Comparison of ENCODE assay signal across 8 cellular contexts in genomic region chr7:92836489-92837213, GRCh38. TPM values are rescaled to one million over a fixed set of nuclear protein-coding genes. Genes with fewer than 3 reads are reported as not detected.
DNase-seq lines count a peak whose midpoint lies in the region; ATAC-seq and TF ChIP-seq lines count a peak whose summit lies in the region.

TSS of gene CDK6 (minus strand) at chr7:92836573. CDS start at chr7:92833323, 3,250 bp downstream.

- under 1% methylated on average over 66 of the region's 66 CpGs for WGBS in liver

- peak within 1 kb of the TSS; percentile 79 for H2AFZ ChIP-seq in MM.1S (ENCODE audit: low read length)

- H3K27me3 ChIP-seq in MM.1S (replicated peaks; ENCODE audit: insufficient read depth, low read length) = peaks cover 42% of the 10 kb centered on the region
- H3K27me3 ChIP-seq in liver (ENCODE audit: control insufficient read depth in 4 of 4, insufficient read depth in 4 of 4, low read length in 3 of 4) = no peaks in the 10 kb centered on the region

- H3K36me3 ChIP-seq in MM.1S (replicated peaks; ENCODE audit: insufficient read depth, low read length) = no peaks in the 10 kb centered on the region; the same call in 1 of the 2 replicates
- no peaks in the 10 kb centered on the region for H3K36me3 ChIP-seq in liver (ENCODE audit: control insufficient read depth in 4 of 4, insufficient read depth in 3 of 4, low read depth in 1 of 4, low read length in 3 of 4)

- no peaks in the 10 kb centered on the region for H3K4me1 ChIP-seq in MM.1S (ENCODE audit: low read length)
- peaks cover 0 to 25% (median 11%) of the 10 kb centered on the region in 4 donors for H3K4me1 ChIP-seq in liver (ENCODE audit: control insufficient read depth in 4 of 4, insufficient read depth in 4 of 4, low read length in 3 of 4)

- TF ChIP-seq CTCF in MM.1S (IDR thresholded peaks at IDR 0.05; ENCODE audit: low read length) (no peak), coronary artery (IDR thresholded peaks at IDR 0.05) (no peak), liver (IDR thresholded peaks at IDR 0.05; ENCODE audit: low read depth, low read length, missing input control) (no peak)

- H4K20me1 ChIP-seq in MM.1S (ENCODE audit: insufficient read depth, low read length) = no peaks in the 10 kb centered on the region

- H3K79me2 ChIP-seq in MM.1S (ENCODE audit: low read length) = peaks cover 45% of the 10 kb centered on the region

- H3K9me3 ChIP-seq in MM.1S (replicated peaks; ENCODE audit: insufficient read depth, low read length) (no peaks in the 10 kb centered on the region), liver (ENCODE audit: control insufficient read depth in 4 of 4, low read length in 3 of 4) (no peaks in the 10 kb centered on the region)

- no peaks in the 10 kb centered on the region for H3K9me2 ChIP-seq in MM.1S (replicated peaks; ENCODE audit: insufficient read depth, low read length)

- DNase-seq in Daoy (ENCODE audit: low read depth) (peak; percentile 79), MM.1S (peak; percentile 73), coronary artery (ENCODE audit: low spot score) (peak; percentile 78), NCI-H2081 (lab: John Stamatoyannopoulos, UW) (no peak)
- peak; percentile 63 for DNase-seq in activated CD4-positive, CD25-positive, alpha-beta regulatory T cell treated with anti-CD3 and anti-CD28 coated beads, Interleukin-2, amount 50 U/mL, for 72 hours
- DNase-seq in stimulated activated CD4-positive, alpha-beta T cell treated with anti-CD3 and anti-CD28 coated beads, Interleukin-4, amount 100 ng/mL, for 4 hours = peak; percentile 65 to 67

- H3K4me2 ChIP-seq in MM.1S (ENCODE audit: low read depth, low read length) = peak within 1 kb of the TSS; percentile 78

- H3F3A ChIP-seq in MM.1S (ENCODE audit: insufficient read depth, low read length) = peaks cover 17% of the 10 kb centered on the region

- ATAC-seq in GM21786 (IDR thresholded peaks at IDR 0.05; ENCODE audit: unreplicated experiment) = peak; percentile 25

- H3K9ac ChIP-seq in MM.1S (ENCODE audit: low read length) (peak within 1 kb of the TSS; percentile 93), liver (ENCODE audit: low read depth in 1 of 2, low read length in 2 of 2) (peak within 1 kb of the TSS; percentile 69 to 84)

- H3K4me3 ChIP-seq in MM.1S (ENCODE audit: low read length) (peak within 1 kb of the TSS; percentile 90), coronary artery (peak within 1 kb of the TSS; percentile 94), liver (ENCODE audit: low read depth in 1 of 3, low read length in 3 of 3) (peak within 1 kb of the TSS; percentile 82 to 95 (median 88))

- H3K27ac ChIP-seq in MM.1S (ENCODE audit: low read length) (peak within 1 kb of the TSS; percentile 91; the same call in 1 of the 2 replicates), coronary artery (peak within 1 kb of the TSS; percentile 75 to 95), liver (ENCODE audit: low read depth in 1 of 2, low read length in 2 of 2) (peak within 1 kb of the TSS; percentile 70 to 92)

- no peak for TF ChIP-seq RAD21 in liver (IDR thresholded peaks at IDR 0.05)

TF ChIP-seq in liver, 16 proteins besides CTCF, POLR2A, EP300 and RAD21:
- TF ChIP-seq GABPA (IDR thresholded peaks at IDR 0.05 in 1 of 2, conservative IDR thresholded peaks at IDR 0.05 in 1 of 2) (no peak), HNF4A (conservative IDR thresholded peaks at IDR 0.05) (no peak), FOXA2 (IDR thresholded peaks at IDR 0.05) (no peak), EGR1 (IDR thresholded peaks at IDR 0.05; ENCODE audit: low read depth in 2 of 2) (no peak), ATF3 (IDR thresholded peaks at IDR 0.05) (no peak), YY1 (IDR thresholded peaks at IDR 0.05) (no peak), NR2F2 (IDR thresholded peaks at IDR 0.05) (no peak), JUND (IDR thresholded peaks at IDR 0.05) (no peak), ZBTB33 (IDR thresholded peaks at IDR 0.05) (no peak), TAF1 (conservative IDR thresholded peaks at IDR 0.05) (no peak), RXRA (IDR thresholded peaks at IDR 0.05) (no peak), MAX (IDR thresholded peaks at IDR 0.05) (no peak), HNF4G (IDR thresholded peaks at IDR 0.05) (no peak), SP1 (IDR thresholded peaks at IDR 0.05) (no peak), FOXA1 (IDR thresholded peaks at IDR 0.05) (no peak)
- TF ChIP-seq, protein P1, sequence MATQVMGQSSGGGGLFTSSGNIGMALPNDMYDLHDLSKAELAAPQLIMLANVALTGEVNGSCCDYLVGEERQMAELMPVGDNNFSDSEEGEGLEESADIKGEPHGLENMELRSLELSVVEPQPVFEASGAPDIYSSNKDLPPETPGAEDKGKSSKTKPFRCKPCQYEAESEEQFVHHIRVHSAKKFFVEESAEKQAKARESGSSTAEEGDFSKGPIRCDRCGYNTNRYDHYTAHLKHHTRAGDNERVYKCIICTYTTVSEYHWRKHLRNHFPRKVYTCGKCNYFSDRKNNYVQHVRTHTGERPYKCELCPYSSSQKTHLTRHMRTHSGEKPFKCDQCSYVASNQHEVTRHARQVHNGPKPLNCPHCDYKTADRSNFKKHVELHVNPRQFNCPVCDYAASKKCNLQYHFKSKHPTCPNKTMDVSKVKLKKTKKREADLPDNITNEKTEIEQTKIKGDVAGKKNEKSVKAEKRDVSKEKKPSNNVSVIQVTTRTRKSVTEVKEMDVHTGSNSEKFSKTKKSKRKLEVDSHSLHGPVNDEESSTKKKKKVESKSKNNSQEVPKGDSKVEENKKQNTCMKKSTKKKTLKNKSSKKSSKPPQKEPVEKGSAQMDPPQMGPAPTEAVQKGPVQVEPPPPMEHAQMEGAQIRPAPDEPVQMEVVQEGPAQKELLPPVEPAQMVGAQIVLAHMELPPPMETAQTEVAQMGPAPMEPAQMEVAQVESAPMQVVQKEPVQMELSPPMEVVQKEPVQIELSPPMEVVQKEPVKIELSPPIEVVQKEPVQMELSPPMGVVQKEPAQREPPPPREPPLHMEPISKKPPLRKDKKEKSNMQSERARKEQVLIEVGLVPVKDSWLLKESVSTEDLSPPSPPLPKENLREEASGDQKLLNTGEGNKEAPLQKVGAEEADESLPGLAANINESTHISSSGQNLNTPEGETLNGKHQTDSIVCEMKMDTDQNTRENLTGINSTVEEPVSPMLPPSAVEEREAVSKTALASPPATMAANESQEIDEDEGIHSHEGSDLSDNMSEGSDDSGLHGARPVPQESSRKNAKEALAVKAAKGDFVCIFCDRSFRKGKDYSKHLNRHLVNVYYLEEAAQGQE (IDR thresholded peaks at IDR 0.05) = no peak

RNA-seq across cellular contexts. Expression of gene CDK6, which starts in this region (rescaled TPM):
- 82.2 and 92.9 TPM in 2 replicates for total RNA-seq in Daoy (2014; rRNA removed; shearing (Covaris generic))
- 10 to 100 TPM; 17.7 to 35.0 TPM for total RNA-seq in liver
- polyA plus RNA-seq in liver = 1 to 10 TPM; 3.3 to 6.2 TPM

Comparison
In these comparisons a context has a peak if more than half of its experiments do, and no peak if none do; other contexts are left out.
1. DNase-seq: peak in Daoy (single experiment), MM.1S (single experiment), activated CD4-positive, CD25-positive, alpha-beta regulatory T cell treated with anti-CD3 and anti-CD28 coated beads, Interleukin-2, amount 50 U/mL, for 72 hours (single experiment), coronary artery (single experiment) and stimulated activated CD4-positive, alpha-beta T cell treated with anti-CD3 and anti-CD28 coated beads, Interleukin-4, amount 100 ng/mL, for 4 hours (2 of 2); none in NCI-H2081 (0 of 2).
2. Peak in every context shown above with its lines, with median percentiles within 50 percentile points of each other: H3K27ac ChIP-seq and H3K4me3 ChIP-seq.